In genomic region chr7:51315393-51316261, GRCh38 we compare ENCODE assay signal across 9 cellular contexts. TPM values are rescaled to one million over a fixed set of nuclear protein-coding genes. Genes with fewer than 3 reads are reported as not detected.
DNase-seq lines count a peak whose midpoint lies in the region; ATAC-seq lines count a peak whose summit lies in the region.
"Had no signal": no experiment of that assay in that cellular context is flagged by ENCODE, and none has a peak within 500 bp of the region (broad histone marks: within the 10 kb centered on the region; RNA-seq: fewer than 3 reads in every experiment).

No MANE protein-coding gene starts in this region.

- no CpG with 5 or more reads among the region's 58 CpGs for WGBS in iPS DF 6.9 (ENCODE audit: insufficient coverage, insufficient read length)

- H3K9me3 Mint-ChIP-seq in activated naive CD8-positive, alpha-beta T cell treated with anti-CD3 and anti-CD28 coated beads for 36 hours = no peaks in the 10 kb centered on the region

- no peaks in the 10 kb centered on the region for H3K36me3 Mint-ChIP-seq in activated naive CD8-positive, alpha-beta T cell treated with anti-CD3 and anti-CD28 coated beads for 36 hours

- peaks cover 56% of the 10 kb centered on the region for H3K27me3 Mint-ChIP-seq in activated naive CD8-positive, alpha-beta T cell treated with anti-CD3 and anti-CD28 coated beads for 36 hours

- ATAC-seq in GM19035 (IDR thresholded peaks at IDR 0.05; ENCODE audit: unreplicated experiment) (no peak), HG03460 (IDR thresholded peaks at IDR 0.05; ENCODE audit: unreplicated experiment) (no peak)

- peaks cover 3% of the 10 kb centered on the region for H3K4me1 Mint-ChIP-seq in activated naive CD8-positive, alpha-beta T cell treated with anti-CD3 and anti-CD28 coated beads for 36 hours

- DNase-seq in NCI-H510A treated with DMSO at 0.1 percent for 48 hours (lab: John Stamatoyannopoulos, UW) = peak; percentile 65
- no peak for DNase-seq in NCI-H510A (lab: John Stamatoyannopoulos, UW)
- no peak for DNase-seq in activated naive CD8-positive, alpha-beta T cell treated with anti-CD3 and anti-CD28 coated beads for 36 hours
- DNase-seq in iPS DF 6.9 (ENCODE audit: low read depth, low spot score) = no peak
- peak; percentile 88 for DNase-seq in renal cortical epithelial cell (ENCODE audit: low read depth)
- DNase-seq in NCI-H774 (lab: John Stamatoyannopoulos, UW) = no peak

- H3K27ac Mint-ChIP-seq in activated naive CD8-positive, alpha-beta T cell treated with anti-CD3 and anti-CD28 coated beads for 36 hours = no peak overlapping the region

- no peaks in the 10 kb centered on the region for H3K9me3 ChIP-seq in iPS DF 6.9 (ENCODE audit: control insufficient read depth, insufficient read depth, low read length)

- no peaks in the 10 kb centered on the region for H3K27me3 ChIP-seq in iPS DF 6.9 (ENCODE audit: control insufficient read depth, insufficient read depth, low read length)

- peaks cover 4% of the 10 kb centered on the region; the same call in 1 of the 2 replicates for H3K4me1 ChIP-seq in iPS DF 6.9 (ENCODE audit: control insufficient read depth, insufficient read depth, low read length)

- peak overlapping the region; percentile 45 for H3K4me3 Mint-ChIP-seq in activated naive CD8-positive, alpha-beta T cell treated with anti-CD3 and anti-CD28 coated beads for 36 hours

- no peak overlapping the region for H3K27ac ChIP-seq in iPS DF 6.9 (ENCODE audit: low read length)

- peak overlapping the region; percentile 95 for H3K4me3 ChIP-seq in iPS DF 6.9 (ENCODE audit: low read length)

- H3K36me3 ChIP-seq in iPS DF 6.9 (ENCODE audit: control insufficient read depth, insufficient read depth, low read length) = no peaks in the 10 kb centered on the region

RNA-seq across cellular contexts. Expression of gene COBL, which starts 1.0 kb away (rescaled TPM):
- total RNA-seq in activated naive CD8-positive, alpha-beta T cell treated with anti-CD3 and anti-CD28 coated beads for 36 hours = not detected
- total RNA-seq in renal cortical epithelial cell = 1.4 and 4.2 TPM in 2 replicates
- total RNA-seq: RPMI7951 had no signal

Comparison
In these comparisons a context has a peak if more than half of its experiments do, and no peak if none do; other contexts are left out.
1. DNase-seq: peak in NCI-H510A treated with DMSO at 0.1 percent for 48 hours (single experiment) and renal cortical epithelial cell (single experiment); none in NCI-H510A (single experiment), activated naive CD8-positive, alpha-beta T cell treated with anti-CD3 and anti-CD28 coated beads for 36 hours (single experiment), iPS DF 6.9 (single experiment) and NCI-H774 (single experiment).